In the genomic region with DNA sequence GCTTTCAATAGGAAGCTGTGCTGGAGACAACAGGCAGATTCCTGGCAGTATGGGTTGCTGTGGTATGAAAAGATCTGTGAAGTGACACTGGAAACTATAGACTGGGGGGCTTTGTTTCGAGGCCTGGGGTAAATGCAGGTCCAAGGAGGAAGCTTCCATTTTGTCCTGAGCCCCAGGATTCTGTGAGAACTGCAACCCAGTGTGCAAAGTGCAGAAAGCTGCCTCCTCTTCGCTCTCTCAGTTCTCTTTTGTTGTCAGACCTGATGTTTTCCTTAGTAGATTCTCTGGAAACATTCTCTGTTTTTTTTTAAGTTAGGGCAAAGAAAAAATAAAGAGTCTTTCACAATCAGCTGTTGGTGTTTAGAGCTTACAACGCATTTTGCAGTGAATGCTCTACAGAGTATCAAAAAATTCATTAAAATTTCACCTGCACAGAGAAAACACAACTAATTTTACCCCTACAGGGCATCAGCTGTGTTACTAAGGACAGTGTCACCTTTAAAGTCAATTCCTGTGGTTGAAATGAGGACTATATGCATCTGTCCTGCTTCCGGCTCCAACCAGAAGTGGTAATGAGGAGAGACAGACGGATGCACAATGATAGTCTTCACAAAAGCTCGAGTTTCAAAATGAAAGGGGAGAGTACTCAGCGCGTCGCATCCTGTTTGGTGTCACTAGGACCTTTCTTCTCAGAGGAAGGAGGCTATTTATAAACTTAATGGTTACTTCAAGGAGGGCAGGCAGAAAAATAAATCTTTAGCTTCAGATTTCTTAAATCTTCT, we compare ENCODE assay signal across 8 cellular contexts.
DNase-seq lines count a peak whose midpoint lies in the region; ATAC-seq and TF ChIP-seq lines count a peak whose summit lies in the region.

No MANE protein-coding gene starts in this region.

- H3K9me3 Mint-ChIP-seq in activated CD4-positive, alpha-beta T cell treated with anti-CD3 and anti-CD28 coated beads, Interleukin-2, amount 10 ng/mL, durations not matched to agents 7 days and 5 days = no peaks in the 10 kb centered on the region
- H3K9me3 Mint-ChIP-seq in stimulated activated memory B cell treated with anti-CD40 and anti-IgM and Interleukin-4, amounts not matched to agents 10 μg/mL and 1 μg/mL and 100 μg/mL, for 72 hours = no peaks in the 10 kb centered on the region

- CTCF ChIA-PET in activated CD4-positive, alpha-beta T cell treated with anti-CD3 and anti-CD28 coated beads, Interleukin-2, amount 10 ng/mL, durations not matched to agents 7 days and 5 days (lab: Charles Lee) = interaction anchor here (0.7 to 2.4 kb wide), 14 partner anchors 8 to 170 kb away, joined by 3 to 5 read pairs (median 3); partner anchors contain the start of genes FARS2 and RPP40

- peak; percentile 97 for ATAC-seq in HG03159 (IDR thresholded peaks at IDR 0.05; ENCODE audit: unreplicated experiment)
- peak; percentile 94 for ATAC-seq in stimulated activated memory B cell treated with anti-CD40 and anti-IgM and Interleukin-4, amounts not matched to agents 10 μg/mL and 1 μg/mL and 100 μg/mL, for 72 hours

- peak overlapping the region; percentile 65 for H3K4me3 Mint-ChIP-seq in activated CD4-positive, alpha-beta T cell treated with anti-CD3 and anti-CD28 coated beads, Interleukin-2, amount 10 ng/mL, durations not matched to agents 7 days and 5 days
- peak overlapping the region; percentile 70 for H3K4me3 Mint-ChIP-seq in stimulated activated memory B cell treated with anti-CD40 and anti-IgM and Interleukin-4, amounts not matched to agents 10 μg/mL and 1 μg/mL and 100 μg/mL, for 72 hours

- peak overlapping the region; percentile 92 for H3K27ac Mint-ChIP-seq in activated CD4-positive, alpha-beta T cell treated with anti-CD3 and anti-CD28 coated beads, Interleukin-2, amount 10 ng/mL, durations not matched to agents 7 days and 5 days
- peak overlapping the region; percentile 97 for H3K27ac Mint-ChIP-seq in stimulated activated memory B cell treated with anti-CD40 and anti-IgM and Interleukin-4, amounts not matched to agents 10 μg/mL and 1 μg/mL and 100 μg/mL, for 72 hours

- H3K27me3 Mint-ChIP-seq in activated CD4-positive, alpha-beta T cell treated with anti-CD3 and anti-CD28 coated beads, Interleukin-2, amount 10 ng/mL, durations not matched to agents 7 days and 5 days = no peaks in the 10 kb centered on the region
- no peaks in the 10 kb centered on the region for H3K27me3 Mint-ChIP-seq in stimulated activated memory B cell treated with anti-CD40 and anti-IgM and Interleukin-4, amounts not matched to agents 10 μg/mL and 1 μg/mL and 100 μg/mL, for 72 hours

- POLR2A ChIA-PET in activated CD4-positive, alpha-beta T cell treated with anti-CD3 and anti-CD28 coated beads, Interleukin-2, amount 10 ng/mL, durations not matched to agents 7 days and 5 days (lab: Charles Lee) = interaction anchor here (0.6 kb wide), 1 partner anchor 87 kb away, joined by 3 read pairs; the partner anchor contains the start of gene LYRM4

- DNase-seq in CD1c-positive myeloid dendritic cell (ENCODE audit: extremely low spot score) (peak; percentile 47), iris pigment epithelial cell (ENCODE audit: low read depth) (peak; percentile 23), amniotic stem cell (lab: John Stamatoyannopoulos, UW) (no peak), ureter (ENCODE audit: low spot score) (no peak)
- DNase-seq in activated CD4-positive, alpha-beta T cell treated with anti-CD3 and anti-CD28 coated beads, Interleukin-2, amount 10 ng/mL, durations not matched to agents 7 days and 5 days = peak; percentile 86

- no peaks in the 10 kb centered on the region for H3K36me3 Mint-ChIP-seq in activated CD4-positive, alpha-beta T cell treated with anti-CD3 and anti-CD28 coated beads, Interleukin-2, amount 10 ng/mL, durations not matched to agents 7 days and 5 days (ENCODE audit: low read depth)
- no peaks in the 10 kb centered on the region for H3K36me3 Mint-ChIP-seq in stimulated activated memory B cell treated with anti-CD40 and anti-IgM and Interleukin-4, amounts not matched to agents 10 μg/mL and 1 μg/mL and 100 μg/mL, for 72 hours

- H3K4me1 Mint-ChIP-seq in activated CD4-positive, alpha-beta T cell treated with anti-CD3 and anti-CD28 coated beads, Interleukin-2, amount 10 ng/mL, durations not matched to agents 7 days and 5 days = peaks cover 57% of the 10 kb centered on the region
- peaks cover 35% of the 10 kb centered on the region for H3K4me1 Mint-ChIP-seq in stimulated activated memory B cell treated with anti-CD40 and anti-IgM and Interleukin-4, amounts not matched to agents 10 μg/mL and 1 μg/mL and 100 μg/mL, for 72 hours

- peak; percentile 45 for TF ChIP-seq POLR2A in GM19193 (IDR thresholded peaks at IDR 0.05; ENCODE audit: extremely low read depth, insufficient read depth, insufficient read length)

Comparison
In these comparisons a context has a peak if more than half of its experiments do, and no peak if none do; other contexts are left out.
1. DNase-seq: peak in CD1c-positive myeloid dendritic cell (single experiment), activated CD4-positive, alpha-beta T cell treated with anti-CD3 and anti-CD28 coated beads, Interleukin-2, amount 10 ng/mL, durations not matched to agents 7 days and 5 days (single experiment) and iris pigment epithelial cell (single experiment); none in amniotic stem cell (single experiment) and ureter (single experiment).